In genomic region chr11:63671322-63672155, GRCh38 we compare ENCODE assay signal across 8 cellular contexts. TPM values are rescaled to one million over a fixed set of nuclear protein-coding genes. Genes with fewer than 3 reads are reported as not detected.
DNase-seq lines count a peak whose midpoint lies in the region; ATAC-seq and TF ChIP-seq lines count a peak whose summit lies in the region.

Gene ATL3 (minus strand): TSS chr11:63671376. CDS start chr11:63671335, 41 bp downstream.

- H3K4me3 ChIP-seq in Peyer's patch (peak within 1 kb of the TSS; percentile 65 to 90 (median 74)), esophagus squamous epithelium (peak within 1 kb of the TSS; percentile 84 to 94 (median 88))

- intact Hi-C loops in esophagus squamous epithelium (cut with DNase I) = no loop called here

- 0 to 24% methylated on average over 4 to 31 of the region's 69 CpGs for WGBS in esophagus squamous epithelium, 2 donors

- ATAC-seq in GM21737 (IDR thresholded peaks at IDR 0.05; ENCODE audit: unreplicated experiment) = peak; percentile 80

- peak within 1 kb of the TSS; percentile 85 to 98 (median 95) for H3K27ac ChIP-seq in Peyer's patch
- H3K27ac ChIP-seq in esophagus squamous epithelium = peak within 1 kb of the TSS; percentile 98 to 99 (median 98)

- DNase-seq in DMS53 treated with DMSO at 0.1 percent for 48 hours (lab: John Stamatoyannopoulos, UW; ENCODE audit: unreplicated experiment) = peak; percentile 95
- DNase-seq in KG1 (lab: John Stamatoyannopoulos, UW) = peak; percentile 99
- DNase-seq in Peyer's patch = peak; percentile 99
- DNase-seq in activated T-helper 1 cell treated with Interleukin-2 at 50 U/mL for 16 hours (ENCODE audit: low read depth) = peak; percentile 91
- DNase-seq in esophagus squamous epithelium (lab: John Stamatoyannopoulos, UW) = peak; percentile 79
- DNase-seq in myocyte (ENCODE audit: low read depth) = peak; percentile 97
- peak; percentile 93 to 95 for DNase-seq in stimulated activated CD8-positive, alpha-beta memory T cell treated with anti-CD3 and anti-CD28 coated beads, Interleukin-7, amount 100 ng/mL, for 4 hours (ENCODE audit: low read depth in 2 of 2)

- peaks cover 0 to 33% (median 6%) of the 10 kb centered on the region in 4 donors for H3K4me1 ChIP-seq in Peyer's patch
- peaks cover 29 to 44% (median 40%) of the 10 kb centered on the region in 3 donors for H3K4me1 ChIP-seq in esophagus squamous epithelium

- peak; percentile 32 to 55 for TF ChIP-seq POLR2A in Peyer's patch (IDR thresholded peaks at IDR 0.05)
- TF ChIP-seq POLR2A in esophagus squamous epithelium (IDR thresholded peaks at IDR 0.05) = peak in 2 of 4 donors; percentile 61 to 73

- TF ChIP-seq CTCF in Peyer's patch (IDR thresholded peaks at IDR 0.05) (peak in 3 of 6 experiments; percentile 8 to 37 (median 30)), esophagus squamous epithelium (IDR thresholded peaks at IDR 0.05) (peak in 5 of 6 experiments; percentile 4 to 22 (median 13))

- no peaks in the 10 kb centered on the region for H3K27me3 ChIP-seq in Peyer's patch
- no peaks in the 10 kb centered on the region for H3K27me3 ChIP-seq in esophagus squamous epithelium

- no peaks in the 10 kb centered on the region for H3K9me3 ChIP-seq in Peyer's patch
- H3K9me3 ChIP-seq in esophagus squamous epithelium = no peaks in the 10 kb centered on the region

- H3K36me3 ChIP-seq in Peyer's patch (no peaks in the 10 kb centered on the region), esophagus squamous epithelium (peaks cover 0 to 6% (median 0%) of the 10 kb centered on the region in 3 donors)

RNA-seq across cellular contexts. Expression of gene ATL3, which starts in this region (rescaled TPM):
- total RNA-seq in Peyer's patch = 10 to 100 TPM; 25.5 to 38.4 (median 31.3) TPM
- 10 to 100 TPM; 39.1 to 79.7 (median 55.3) TPM for total RNA-seq in esophagus squamous epithelium
- total RNA-seq in myocyte = 28.2 and 30.8 TPM in 2 replicates
- polyA plus RNA-seq in myocyte (2012) = 18.4 TPM

Comparison
In these comparisons a context has a peak if more than half of its experiments do, and no peak if none do; other contexts are left out.
1. Peak in every context shown above with its lines: DNase-seq, ATAC-seq, H3K4me3 ChIP-seq and H3K27ac ChIP-seq.